In genomic region chr17:80937501-80938356, GRCh38 we compare ENCODE assay signal across 1 cellular context.
TF ChIP-seq lines count a peak whose summit lies in the region.

No MANE protein-coding gene starts in this region.

TF ChIP-seq in K562, 482 proteins besides CTCF, POLR2A, EP300 and RAD21 (continued from another document):
- no peak for TF ChIP-seq CEBPZ (IDR thresholded peaks at IDR 0.05; ENCODE audit: borderline replicate concordance, low read depth, low read length)
